Comparison of ENCODE assay signal across 8 cellular contexts in genomic region chr15:71103102-71103676, GRCh38. TPM values are rescaled to one million over a fixed set of nuclear protein-coding genes. Genes with fewer than 3 reads are reported as not detected.
DNase-seq lines count a peak whose midpoint lies in the region; ATAC-seq and TF ChIP-seq lines count a peak whose summit lies in the region.

No MANE protein-coding gene starts in this region.

- H3K27ac Mint-ChIP-seq in activated T-helper 2 cell treated with anti-CD3 and anti-CD28 coated beads, Interferon-gamma antibody, Interleukin-2, Interleukin-4, amounts not matched to agents 10 μg/mL and 5 μg/mL and 100 μg/mL, durations not matched to agents 14 hours and 24 hours and 36 hours = no peak overlapping the region

- H3K9me3 ChIP-seq in left ventricle myocardium inferior (replicated peaks) = no peaks in the 10 kb centered on the region

- TF ChIP-seq CTCF in GM06990 (IDR thresholded peaks at IDR 0.05; ENCODE audit: insufficient read depth, low read length, poor library complexity, severe bottlenecking) = peak; percentile 49
- peak; percentile 67 for TF ChIP-seq CTCF in left ventricle myocardium inferior (IDR thresholded peaks at IDR 0.05; ENCODE audit: borderline replicate concordance)

- no peak overlapping the region for H3K4me3 Mint-ChIP-seq in activated T-helper 2 cell treated with anti-CD3 and anti-CD28 coated beads, Interferon-gamma antibody, Interleukin-2, Interleukin-4, amounts not matched to agents 10 μg/mL and 5 μg/mL and 100 μg/mL, durations not matched to agents 14 hours and 24 hours and 36 hours (ENCODE audit: low read depth)

- intact Hi-C loops in left ventricle myocardium inferior (cut with micrococcal nuclease) = loop anchor here (10.0 kb wide), 3 partner anchors 88 to 332 kb away; partner anchors contain the start of genes LRRC49 and THAP10
- intact Hi-C loops in activated T-helper 2 cell treated with anti-CD3 and anti-CD28 coated beads, Interferon-gamma antibody, Interleukin-2, Interleukin-4, amounts not matched to agents 10 μg/mL and 5 μg/mL and 100 μg/mL, durations not matched to agents 14 hours and 24 hours and 36 hours (cut with micrococcal nuclease) = no loop called here

- H3K36me3 Mint-ChIP-seq in activated T-helper 2 cell treated with anti-CD3 and anti-CD28 coated beads, Interferon-gamma antibody, Interleukin-2, Interleukin-4, amounts not matched to agents 10 μg/mL and 5 μg/mL and 100 μg/mL, durations not matched to agents 14 hours and 24 hours and 36 hours (ENCODE audit: low read depth) = no peaks in the 10 kb centered on the region

- H3K36me3 ChIP-seq in GM06990 (ENCODE audit: control insufficient read depth, insufficient read depth, low read length) (no peaks in the 10 kb centered on the region), left ventricle myocardium inferior (no peaks in the 10 kb centered on the region)

- no peaks in the 10 kb centered on the region for H3K27me3 Mint-ChIP-seq in activated T-helper 2 cell treated with anti-CD3 and anti-CD28 coated beads, Interferon-gamma antibody, Interleukin-2, Interleukin-4, amounts not matched to agents 10 μg/mL and 5 μg/mL and 100 μg/mL, durations not matched to agents 14 hours and 24 hours and 36 hours (ENCODE audit: low read depth)

- DNase-seq in GM06990 (ENCODE audit: extremely low read depth, insufficient read length) (peak; percentile 29), RPMI7951 (ENCODE audit: low read depth) (peak; percentile 67), left ventricle myocardium inferior (peak; percentile 23), T1000 (lab: John Stamatoyannopoulos, UW) (no peak), G401 (ENCODE audit: low spot score) (no peak)
- DNase-seq in activated T-helper 2 cell treated with anti-CD3 and anti-CD28 coated beads, Interferon-gamma antibody, Interleukin-2, Interleukin-4, amounts not matched to agents 10 μg/mL and 5 μg/mL and 100 μg/mL, durations not matched to agents 14 hours and 24 hours and 36 hours (ENCODE audit: low spot score) = no peak

- no peaks in the 10 kb centered on the region for H3K4me1 ChIP-seq in left ventricle myocardium inferior

- peaks cover 3% of the 10 kb centered on the region for H3K4me1 Mint-ChIP-seq in activated T-helper 2 cell treated with anti-CD3 and anti-CD28 coated beads, Interferon-gamma antibody, Interleukin-2, Interleukin-4, amounts not matched to agents 10 μg/mL and 5 μg/mL and 100 μg/mL, durations not matched to agents 14 hours and 24 hours and 36 hours (ENCODE audit: low read depth)

- no peaks in the 10 kb centered on the region for H3K27me3 ChIP-seq in GM06990 (replicated peaks; ENCODE audit: control insufficient read depth, insufficient read depth, low read length)
- H3K27me3 ChIP-seq in left ventricle myocardium inferior (ENCODE audit: low read depth) = no peaks in the 10 kb centered on the region

- ATAC-seq in HG02610 (IDR thresholded peaks at IDR 0.05; ENCODE audit: unreplicated experiment) (peak; percentile 89), GM19324 (IDR thresholded peaks at IDR 0.05; ENCODE audit: low FRiP score, unreplicated experiment) (no peak)

- no peak overlapping the region for H3K27ac ChIP-seq in left ventricle myocardium inferior (replicated peaks)

- H3K4me3 ChIP-seq in GM06990 (replicated peaks; ENCODE audit: low read depth, low read length) = no peak overlapping the region
- no peak overlapping the region for H3K4me3 ChIP-seq in left ventricle myocardium inferior

- in situ Hi-C loops in G401 (cut with HindIII; ENCODE audit: low sequenced_read_pairs) = no loop called here

- H3K9me3 Mint-ChIP-seq in activated T-helper 2 cell treated with anti-CD3 and anti-CD28 coated beads, Interferon-gamma antibody, Interleukin-2, Interleukin-4, amounts not matched to agents 10 μg/mL and 5 μg/mL and 100 μg/mL, durations not matched to agents 14 hours and 24 hours and 36 hours = no peaks in the 10 kb centered on the region

RNA-seq across cellular contexts. Expression of gene THSD4, which starts 12.1 kb away (rescaled TPM):
- total RNA-seq in RPMI7951 (2014; rRNA removed; shearing (Covaris generic)) = 25.2 and 26.3 TPM in 2 replicates
- 95.8 TPM for total RNA-seq in left ventricle myocardium inferior
- total RNA-seq in activated T-helper 2 cell treated with anti-CD3 and anti-CD28 coated beads, Interferon-gamma antibody, Interleukin-2, Interleukin-4, amounts not matched to agents 10 μg/mL and 5 μg/mL and 100 μg/mL, durations not matched to agents 14 hours and 24 hours and 36 hours = 0.07 TPM in 1 of 2 replicates, not detected in the other
- total RNA-seq in G401 (2014; rRNA removed; shearing (Covaris generic)) = 0.31 and 1.2 TPM in 2 replicates

Comparison
In these comparisons a context has a peak if more than half of its experiments do, and no peak if none do; other contexts are left out.
1. DNase-seq: peak in GM06990 (single experiment), RPMI7951 (single experiment) and left ventricle myocardium inferior (single experiment); none in T1000 (single experiment), activated T-helper 2 cell treated with anti-CD3 and anti-CD28 coated beads, Interferon-gamma antibody, Interleukin-2, Interleukin-4, amounts not matched to agents 10 μg/mL and 5 μg/mL and 100 μg/mL, durations not matched to agents 14 hours and 24 hours and 36 hours (single experiment) and G401 (single experiment).
2. RNA of gene THSD4, which starts 12.1 kb away (total RNA-seq): 95.8 TPM in left ventricle myocardium inferior (single experiment) and 25.2 to 26.3 TPM in RPMI7951; 0.31 to 1.2 TPM in G401 and 0.07 TPM in activated T-helper 2 cell treated with anti-CD3 and anti-CD28 coated beads, Interferon-gamma antibody, Interleukin-2, Interleukin-4, amounts not matched to agents 10 μg/mL and 5 μg/mL and 100 μg/mL, durations not matched to agents 14 hours and 24 hours and 36 hours; every median in the first group is over 10 times any median in the second.